In genomic region chr5:7868773-7869473, GRCh38 we compare ENCODE assay signal across 8 cellular contexts. TPM values are rescaled to one million over a fixed set of nuclear protein-coding genes. Genes with fewer than 3 reads are reported as not detected.
DNase-seq lines count a peak whose midpoint lies in the region; ATAC-seq and TF ChIP-seq lines count a peak whose summit lies in the region.

Gene FASTKD3, minus strand, starts transcription at chr5:7869031. Its CDS starts 948 bp downstream, at chr5:7868083.
Gene MTRR, plus strand, starts transcription at chr5:7869148. Its CDS starts 1,647 bp downstream, at chr5:7870795.

- WGBS in thymus: under 1% methylated on average over 83 of the region's 83 CpGs

- no peaks in the 10 kb centered on the region for H3K27me3 Mint-ChIP-seq in osteocyte (ENCODE audit: unreplicated experiment)

- peak; percentile 94 for DNase-seq in NCI-H1092 treated with DMSO at 0.1 percent for 48 hours (lab: John Stamatoyannopoulos, UW)
- DNase-seq in SKM-1 (lab: John Stamatoyannopoulos, UW; ENCODE audit: unreplicated experiment): peak; percentile 83
- peak; percentile 82 to 87 for DNase-seq in activated naive CD4-positive, alpha-beta T cell treated with anti-CD3 and anti-CD28 coated beads, Interleukin-2, amount 50 U/mL, for 72 hours (ENCODE audit: low spot score in 2 of 2)
- DNase-seq in glomerular visceral epithelial cell (ENCODE audit: extremely low spot score): peak; percentile 94
- peak; percentile 96 for DNase-seq in osteocyte (ENCODE audit: extremely low spot score, unreplicated experiment)

- no peaks in the 10 kb centered on the region for H3K9me3 ChIP-seq in thymus (ENCODE audit: control insufficient read depth)

- no peaks in the 10 kb centered on the region for H3K9me3 Mint-ChIP-seq in activated naive CD4-positive, alpha-beta T cell treated with anti-CD3 and anti-CD28 coated beads, Interleukin-2, amount 50 U/mL, for 72 hours
- no peaks in the 10 kb centered on the region for H3K9me3 Mint-ChIP-seq in osteocyte (ENCODE audit: unreplicated experiment)

- peaks cover 10 to 20% of the 10 kb centered on the region in 2 donors for H3K36me3 Mint-ChIP-seq in activated naive CD4-positive, alpha-beta T cell treated with anti-CD3 and anti-CD28 coated beads, Interleukin-2, amount 50 U/mL, for 72 hours
- H3K36me3 Mint-ChIP-seq in osteocyte (ENCODE audit: unreplicated experiment): peaks cover 6% of the 10 kb centered on the region

- no peaks in the 10 kb centered on the region for H3K36me3 ChIP-seq in thymus (ENCODE audit: control insufficient read depth, insufficient read depth)

- H3K4me3 Mint-ChIP-seq in osteocyte (ENCODE audit: unreplicated experiment): peak within 1 kb of the TSS; percentile 94

- ATAC-seq in HG02610 (IDR thresholded peaks at IDR 0.05; ENCODE audit: unreplicated experiment): peak; percentile 99
- ATAC-seq in activated naive CD4-positive, alpha-beta T cell treated with anti-CD3 and anti-CD28 coated beads, Interleukin-2, amount 50 U/mL, for 72 hours: peak; percentile 98 to 100

- H3K4me3 ChIP-seq in GM08714 (ENCODE audit: low read length): peak within 1 kb of the TSS; percentile 95
- H3K4me3 ChIP-seq in thymus (ENCODE audit: low read length): peak within 1 kb of the TSS; percentile 87

- H3K27ac Mint-ChIP-seq in activated naive CD4-positive, alpha-beta T cell treated with anti-CD3 and anti-CD28 coated beads, Interleukin-2, amount 50 U/mL, for 72 hours: peak within 1 kb of the TSS; percentile 85 to 96
- peak within 1 kb of the TSS; percentile 76 for H3K27ac Mint-ChIP-seq in osteocyte (ENCODE audit: unreplicated experiment)

- H3K4me1 ChIP-seq in thymus (ENCODE audit: control insufficient read depth, insufficient read depth, low read length): peaks cover 3% of the 10 kb centered on the region

- H3K27ac ChIP-seq in thymus (ENCODE audit: low read depth): peak within 1 kb of the TSS; percentile 74

- TF ChIP-seq CTCF in osteocyte (IDR thresholded peaks at IDR 0.05): no peak

- no peaks in the 10 kb centered on the region for H3K27me3 ChIP-seq in thymus (ENCODE audit: control insufficient read depth, insufficient read depth)

- peaks cover 20% of the 10 kb centered on the region for H3K4me1 Mint-ChIP-seq in osteocyte (ENCODE audit: unreplicated experiment)

RNA-seq across cellular contexts. Expression of gene FASTKD3, which starts in this region (rescaled TPM):
- total RNA-seq in activated naive CD4-positive, alpha-beta T cell treated with anti-CD3 and anti-CD28 coated beads, Interleukin-2, amount 50 U/mL, for 72 hours: 1 to 10 TPM; 5.3 to 8.3 TPM
- 5.8 and 7.0 TPM in 2 replicates for total RNA-seq in osteocyte
- 26.7 TPM for polyA plus RNA-seq in thymus

RNA-seq across cellular contexts. Expression of gene MTRR, which starts in this region (rescaled TPM):
- 10 to 100 TPM; 24.5 to 42.9 TPM for total RNA-seq in activated naive CD4-positive, alpha-beta T cell treated with anti-CD3 and anti-CD28 coated beads, Interleukin-2, amount 50 U/mL, for 72 hours
- total RNA-seq in osteocyte: 36.3 and 40.9 TPM in 2 replicates
- polyA plus RNA-seq in thymus: 30.0 TPM

Comparison
In these comparisons a context has a peak if more than half of its experiments do, and no peak if none do; other contexts are left out.
1. Peak in every context shown above with its lines: DNase-seq, ATAC-seq, H3K4me3 ChIP-seq and H3K27ac ChIP-seq.